Comparison of ENCODE assay signal across 8 cellular contexts in the genomic region with DNA sequence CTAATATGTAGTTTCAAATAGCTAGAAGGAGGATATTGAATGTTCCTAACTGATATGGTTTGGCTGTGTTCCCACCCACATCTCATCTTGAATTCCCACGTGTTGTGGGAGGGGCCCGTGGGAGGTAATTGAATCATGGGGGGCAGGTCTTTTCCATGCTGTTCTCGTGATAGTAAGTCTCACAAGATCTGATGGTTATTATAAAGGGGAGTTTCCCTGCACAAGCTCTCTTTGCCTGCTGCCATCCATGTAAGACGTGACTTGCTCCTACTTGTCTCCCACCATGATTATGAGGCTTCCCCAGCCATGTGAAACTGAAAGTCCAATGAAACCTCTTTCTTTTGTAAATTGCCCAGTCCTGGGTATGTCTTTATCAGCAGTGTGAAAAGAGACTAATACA. TPM values are rescaled to one million over a fixed set of nuclear protein-coding genes. Genes with fewer than 3 reads are reported as not detected.
DNase-seq lines count a peak whose midpoint lies in the region; ATAC-seq, FAIRE-seq and TF ChIP-seq lines count a peak whose summit lies in the region.
"Not testable (repeated sequence)": the region's sequence is repeated elsewhere in the genome, so short reads cannot be mapped to it uniquely, and the experiment has no call there.

No MANE protein-coding gene starts in this region.

- ATAC-seq in CD4-positive, CD25-positive, alpha-beta regulatory T cell (ENCODE audit: low read depth in 2 of 2); stimulated activated effector memory CD8-positive, alpha-beta T cell treated with anti-CD3 and anti-CD28 coated beads, Interleukin-12 subunit alpha, Interleukin-12 subunit beta, amount 100 ng/mL, for 72 hours: not testable (repeated sequence)
- peak; percentile 73 for ATAC-seq in activated T-helper 17 cell treated with anti-CD3 and anti-CD28 coated beads, Interleukin-2, amount 50 U/mL, for 72 hours (replicated peaks)
- ATAC-seq in natural killer cell, result peak in 2 of 3 donors; percentile 11 to 23

- CTCF ChIA-PET in endothelial cell of umbilical vein (lab: Charles Lee), result interaction anchor here (0.6 to 4.6 kb wide), 4 partner anchors 12 to 80 kb away, joined by 3 to 31 read pairs (median 4); partner anchors contain the start of gene GRK5

- not testable (repeated sequence) for H3K4me1 ChIP-seq in CD4-positive, CD25-positive, alpha-beta regulatory T cell (ENCODE audit: control insufficient read depth, insufficient read depth, low read length, poor library complexity, severe bottlenecking)
- H3K4me1 ChIP-seq in endothelial cell of umbilical vein (ENCODE audit: control insufficient read depth, extremely low read depth, insufficient read depth, low read length), result peaks cover 43% of the 10 kb centered on the region

- not testable (repeated sequence) for FAIRE-seq in endothelial cell of umbilical vein (lab: Jason Lieb, UNC)

- H3K9me1 ChIP-seq in endothelial cell of umbilical vein (replicated peaks; ENCODE audit: control insufficient read depth, extremely low read depth, insufficient read depth, low read length), result not testable (repeated sequence)

- H3K4me1 Mint-ChIP-seq in CD4-positive, CD25-positive, alpha-beta regulatory T cell, result peaks cover 23 to 59% (median 45%) of the 10 kb centered on the region in 4 donors
- peaks cover 30% of the 10 kb centered on the region for H3K4me1 Mint-ChIP-seq in activated T-helper 17 cell treated with anti-CD3 and anti-CD28 coated beads, Interleukin-2, amount 50 U/mL, for 72 hours
- peaks cover 49% of the 10 kb centered on the region for H3K4me1 Mint-ChIP-seq in activated naive CD8-positive, alpha-beta T cell (ENCODE audit: low read depth)
- peaks cover 67 to 77% of the 10 kb centered on the region in 2 donors for H3K4me1 Mint-ChIP-seq in natural killer cell
- peaks cover 43% of the 10 kb centered on the region for H3K4me1 Mint-ChIP-seq in stimulated activated effector memory CD8-positive, alpha-beta T cell treated with anti-CD3 and anti-CD28 coated beads, Interleukin-12 subunit alpha, Interleukin-12 subunit beta, amount 100 ng/mL, for 72 hours

- not testable (repeated sequence) for H3K27ac ChIP-seq in CD4-positive, CD25-positive, alpha-beta regulatory T cell (ENCODE audit: insufficient read depth, low read length, poor library complexity, severe bottlenecking)
- peak overlapping the region; percentile 92 for H3K27ac ChIP-seq in endothelial cell of umbilical vein (ENCODE audit: insufficient read depth, low read depth, low read length)

- H3K27ac Mint-ChIP-seq in CD4-positive, CD25-positive, alpha-beta regulatory T cell, result peak overlapping the region in 2 of 3 donors; percentile 1 to 6
- H3K27ac Mint-ChIP-seq in activated T-helper 17 cell treated with anti-CD3 and anti-CD28 coated beads, Interleukin-2, amount 50 U/mL, for 72 hours, result peak overlapping the region; percentile 65
- peak overlapping the region; percentile 51 for H3K27ac Mint-ChIP-seq in activated naive CD8-positive, alpha-beta T cell
- H3K27ac Mint-ChIP-seq in natural killer cell, result peak overlapping the region; percentile 74 to 81
- peak overlapping the region; percentile 77 for H3K27ac Mint-ChIP-seq in stimulated activated effector memory CD8-positive, alpha-beta T cell treated with anti-CD3 and anti-CD28 coated beads, Interleukin-12 subunit alpha, Interleukin-12 subunit beta, amount 100 ng/mL, for 72 hours

- H2AFZ ChIP-seq in endothelial cell of umbilical vein (ENCODE audit: low read depth, low read length), result not testable (repeated sequence)

- not testable (repeated sequence) for H3K4me3 ChIP-seq in CD4-positive, CD25-positive, alpha-beta regulatory T cell (ENCODE audit: low read depth, low read length); endothelial cell of umbilical vein (replicated peaks in 1 of 3; ENCODE audit: insufficient read depth in 1 of 3, low read depth in 1 of 3, low read length in 3 of 3)

- dilution Hi-C loops in endothelial cell of umbilical vein (cut with MboI; ENCODE audit: extremely low pct_ligation_motif_present, low sequenced_read_pairs), result not testable (repeated sequence)

- not testable (repeated sequence) for H3K79me2 ChIP-seq in endothelial cell of umbilical vein (ENCODE audit: control insufficient read depth, insufficient read depth, low read length)

- peaks cover 18% of the 10 kb centered on the region for H3K36me3 Mint-ChIP-seq in CD4-positive, CD25-positive, alpha-beta regulatory T cell
- H3K36me3 Mint-ChIP-seq in activated T-helper 17 cell treated with anti-CD3 and anti-CD28 coated beads, Interleukin-2, amount 50 U/mL, for 72 hours (ENCODE audit: low read depth), result peaks cover 10% of the 10 kb centered on the region
- H3K36me3 Mint-ChIP-seq in activated naive CD8-positive, alpha-beta T cell, result peaks cover 18% of the 10 kb centered on the region
- not testable (repeated sequence) for H3K36me3 Mint-ChIP-seq in natural killer cell; stimulated activated effector memory CD8-positive, alpha-beta T cell treated with anti-CD3 and anti-CD28 coated beads, Interleukin-12 subunit alpha, Interleukin-12 subunit beta, amount 100 ng/mL, for 72 hours

- DNase-seq in CD4-positive, CD25-positive, alpha-beta regulatory T cell; endothelial cell of umbilical vein (ENCODE audit: low read depth, low spot score); natural killer cell; stimulated activated effector memory CD8-positive, alpha-beta T cell treated with anti-CD3 and anti-CD28 coated beads, Interleukin-12 subunit alpha, Interleukin-12 subunit beta, amount 100 ng/mL, for 72 hours (ENCODE audit: low spot score in 2 of 2): not testable (repeated sequence)
- DNase-seq in activated CD4-positive, alpha-beta T cell treated with anti-CD3 and anti-CD28 coated beads, Interleukin-2, amount 50 U/mL, for 48 hours, result peak; percentile 33 to 50
- peak; percentile 29 to 52 for DNase-seq in stimulated activated CD4-positive, alpha-beta T cell treated with anti-CD3 and anti-CD28 coated beads, Interleukin-2, amount 100 ng/mL, for 24 hours

- intact Hi-C loops in endothelial cell of umbilical vein (cut with micrococcal nuclease), result not testable (repeated sequence)
- intact Hi-C loops in natural killer cell (cut with micrococcal nuclease), result loop anchor here (2.0 kb wide), 1 partner anchor 36 kb away; no protein-coding TSS in a partner anchor

- H4K20me1 ChIP-seq in endothelial cell of umbilical vein (replicated peaks; ENCODE audit: control insufficient read depth, extremely low read depth, insufficient read depth, low read length), result not testable (repeated sequence)

- H3K27me3 Mint-ChIP-seq in CD4-positive, CD25-positive, alpha-beta regulatory T cell; activated T-helper 17 cell treated with anti-CD3 and anti-CD28 coated beads, Interleukin-2, amount 50 U/mL, for 72 hours; activated naive CD8-positive, alpha-beta T cell; natural killer cell (ENCODE audit: low read depth in 2 of 2): not testable (repeated sequence)

- POLR2A ChIA-PET in endothelial cell of umbilical vein (lab: Charles Lee), result interaction anchor here (0.9 kb wide), 1 partner anchor 25 kb away, joined by 3 read pairs; the partner anchor contains the start of gene GRK5

- peak overlapping the region in 2 of 4 donors; percentile 24 to 31 for H3K4me3 Mint-ChIP-seq in CD4-positive, CD25-positive, alpha-beta regulatory T cell
- peak overlapping the region; percentile 54 for H3K4me3 Mint-ChIP-seq in activated T-helper 17 cell treated with anti-CD3 and anti-CD28 coated beads, Interleukin-2, amount 50 U/mL, for 72 hours
- H3K4me3 Mint-ChIP-seq in activated naive CD8-positive, alpha-beta T cell, result peak overlapping the region; percentile 15
- peak overlapping the region; percentile 50 for H3K4me3 Mint-ChIP-seq in natural killer cell
- H3K4me3 Mint-ChIP-seq in stimulated activated effector memory CD8-positive, alpha-beta T cell treated with anti-CD3 and anti-CD28 coated beads, Interleukin-12 subunit alpha, Interleukin-12 subunit beta, amount 100 ng/mL, for 72 hours, result peak overlapping the region; percentile 45

- H3K9ac ChIP-seq in endothelial cell of umbilical vein (replicated peaks; ENCODE audit: extremely low read depth, insufficient read depth, low read length), result not testable (repeated sequence)

- not testable (repeated sequence) for H3K27me3 ChIP-seq in CD4-positive, CD25-positive, alpha-beta regulatory T cell (ENCODE audit: control insufficient read depth, insufficient read depth, low read length); endothelial cell of umbilical vein (ENCODE audit: control insufficient read depth in 2 of 2, insufficient read depth in 2 of 2, low read length in 2 of 2)

- not testable (repeated sequence) for H3K9me3 ChIP-seq in CD4-positive, CD25-positive, alpha-beta regulatory T cell (ENCODE audit: control insufficient read depth in 2 of 2, low read length in 2 of 2); endothelial cell of umbilical vein (replicated peaks; ENCODE audit: control insufficient read depth, insufficient read depth, low read length)

- TF ChIP-seq CTCF in endothelial cell of umbilical vein (IDR thresholded peaks at IDR 0.05; ENCODE audit: extremely low read depth in 1 of 2, insufficient read depth in 1 of 2, low read depth in 1 of 2, low read length in 2 of 2); natural killer cell (IDR thresholded peaks at IDR 0.05): not testable (repeated sequence)

- not testable (repeated sequence) for H3K36me3 ChIP-seq in CD4-positive, CD25-positive, alpha-beta regulatory T cell (ENCODE audit: control insufficient read depth, insufficient read depth, low read length); endothelial cell of umbilical vein (ENCODE audit: control insufficient read depth in 2 of 2, extremely low read depth in 1 of 2, insufficient read depth in 2 of 2, low read length in 2 of 2)

- TF ChIP-seq POLR2A in endothelial cell of umbilical vein (IDR thresholded peaks at IDR 0.05; ENCODE audit: low read depth, low read length), result not testable (repeated sequence)

- not testable (repeated sequence) for H3K4me2 ChIP-seq in endothelial cell of umbilical vein (ENCODE audit: insufficient read depth, low read length)

- H3K9me3 Mint-ChIP-seq in CD4-positive, CD25-positive, alpha-beta regulatory T cell; activated naive CD8-positive, alpha-beta T cell (ENCODE audit: low read depth); natural killer cell; stimulated activated effector memory CD8-positive, alpha-beta T cell treated with anti-CD3 and anti-CD28 coated beads, Interleukin-12 subunit alpha, Interleukin-12 subunit beta, amount 100 ng/mL, for 72 hours: not testable (repeated sequence)
- peaks cover 10% of the 10 kb centered on the region for H3K9me3 Mint-ChIP-seq in activated T-helper 17 cell treated with anti-CD3 and anti-CD28 coated beads, Interleukin-2, amount 50 U/mL, for 72 hours

- not testable (repeated sequence) for BruUV-seq in endothelial cell of umbilical vein (replicated peaks; lab: Mats Ljungman, UMichigan)

RNA-seq across cellular contexts. Expression of gene GRK5, which starts 25.1 kb away (rescaled TPM):
- 46.4 TPM for total RNA-seq in CD4-positive, CD25-positive, alpha-beta regulatory T cell
- polyA plus RNA-seq in CD4-positive, CD25-positive, alpha-beta regulatory T cell, result 10 to 100 TPM in 3 of 4 donors, 1 to 10 TPM in 1; 5.1 to 14.7 (median 12.6) TPM
- 10 to 100 TPM; 18.9 to 28.2 TPM for total RNA-seq in activated T-helper 17 cell treated with anti-CD3 and anti-CD28 coated beads, Interleukin-2, amount 50 U/mL, for 72 hours
- total RNA-seq in endothelial cell of umbilical vein (29.1 and 29.5 TPM in 2 replicates), natural killer cell (10 to 100 TPM; 37.6 to 54.3 (median 47.9) TPM)
- 9.6 and 13.1 TPM in 2 replicates for polyA plus RNA-seq in endothelial cell of umbilical vein
- polyA plus RNA-seq in endothelial cell of umbilical vein (2011; cell fraction: cytosol; rRNA removed), result 17.0 and 17.2 TPM in 2 replicates
- polyA plus RNA-seq in endothelial cell of umbilical vein (2011; cell fraction: nucleus; rRNA removed), result 18.3 and 19.9 TPM in 2 replicates
- polyA plus RNA-seq in endothelial cell of umbilical vein (2012), result 18.3 and 20.4 TPM in 2 replicates
- polyA minus RNA-seq in endothelial cell of umbilical vein, result 9.6 and 16.1 TPM in 2 replicates
- polyA minus RNA-seq in endothelial cell of umbilical vein (2011; cell fraction: cytosol; rRNA and poly(A)+ RNA removed), result 5.8 TPM
- 6.0 and 7.9 TPM in 2 replicates for polyA minus RNA-seq in endothelial cell of umbilical vein (2011; cell fraction: nucleus; rRNA and poly(A)+ RNA removed)

RNA-seq across cellular contexts. Expression of gene PRDX3, which starts 53.8 kb away (rescaled TPM):
- total RNA-seq in CD4-positive, CD25-positive, alpha-beta regulatory T cell, result 22.5 TPM
- polyA plus RNA-seq in CD4-positive, CD25-positive, alpha-beta regulatory T cell, result 100 to 1,000 TPM in 3 of 4 donors, 10 to 100 TPM in 1; 97.1 to 140 (median 133) TPM
- 100 to 1,000 TPM; 141 to 239 TPM for total RNA-seq in activated T-helper 17 cell treated with anti-CD3 and anti-CD28 coated beads, Interleukin-2, amount 50 U/mL, for 72 hours
- total RNA-seq in endothelial cell of umbilical vein, result 117 and 124 TPM in 2 replicates
- 99.4 and 123 TPM in 2 replicates for polyA plus RNA-seq in endothelial cell of umbilical vein
- polyA plus RNA-seq in endothelial cell of umbilical vein (2011; cell fraction: cytosol; rRNA removed), result 168 and 181 TPM in 2 replicates
- polyA plus RNA-seq in endothelial cell of umbilical vein (2011; cell fraction: nucleus; rRNA removed), result 95.8 and 112 TPM in 2 replicates
- 146 and 198 TPM in 2 replicates for polyA plus RNA-seq in endothelial cell of umbilical vein (2012)
- 233 and 266 TPM in 2 replicates for polyA minus RNA-seq in endothelial cell of umbilical vein
- 118 TPM for polyA minus RNA-seq in endothelial cell of umbilical vein (2011; cell fraction: cytosol; rRNA and poly(A)+ RNA removed)
- 50.2 and 78.9 TPM in 2 replicates for polyA minus RNA-seq in endothelial cell of umbilical vein (2011; cell fraction: nucleus; rRNA and poly(A)+ RNA removed)
- total RNA-seq in natural killer cell, result 10 to 100 TPM; 12.5 to 17.4 (median 15.3) TPM

Comparison
In these comparisons a context has a peak if more than half of its experiments do, and no peak if none do; other contexts are left out.
1. H3K27ac Mint-ChIP-seq: peak in every context shown above with its lines; median percentile 78 in natural killer cell; 77 in stimulated activated effector memory CD8-positive, alpha-beta T cell treated with anti-CD3 and anti-CD28 coated beads, Interleukin-12 subunit alpha, Interleukin-12 subunit beta, amount 100 ng/mL, for 72 hours; 65 in activated T-helper 17 cell treated with anti-CD3 and anti-CD28 coated beads, Interleukin-2, amount 50 U/mL, for 72 hours; 51 in activated naive CD8-positive, alpha-beta T cell; 4 in CD4-positive, CD25-positive, alpha-beta regulatory T cell.